Comparison of ENCODE assay signal across 20 cellular contexts in genomic region chr15:79209116-79209515, GRCh38.
A peak's percentile ranks its signal among the peaks of the same experiment; 100 is the strongest.
DNase-seq lines count a peak whose midpoint lies in the region; ATAC-seq, FAIRE-seq and TF ChIP-seq lines count a peak whose summit lies in the region.
"Had no signal": no experiment of that assay in that cellular context is flagged by ENCODE, and none has a peak within 500 bp of the region (broad histone marks: within the 10 kb centered on the region; RNA-seq: fewer than 3 reads in every experiment).

No MANE protein-coding gene starts in this region.

- H3K4me3 ChIP-seq in H1 (ENCODE audit: extremely low read depth in 1 of 4, insufficient read depth in 2 of 4, low read depth in 3 of 4, low read length in 4 of 4) (no peak overlapping the region), mesendoderm (ENCODE audit: low read length) (no peak overlapping the region)
- H3K4me3 ChIP-seq: BLaER1 treated with 17β-estradiol and CSF1 and Interleukin-3, amounts not matched to agents 10 nM and 100 nM; GM12878 had no signal

- no peaks in the 10 kb centered on the region for H3K79me1 ChIP-seq in H1 (ENCODE audit: low read depth, low read length)
- H3K79me1 ChIP-seq in mesendoderm (ENCODE audit: low read length): no peaks in the 10 kb centered on the region

- peaks cover 3 to 9% (median 5%) of the 10 kb centered on the region in 4 experiments for H3K4me1 ChIP-seq in H1 (replicated peaks in 1 of 4; ENCODE audit: control insufficient read depth in 3 of 4, insufficient read depth in 4 of 4, low read length in 3 of 4)
- H3K4me1 ChIP-seq in mesendoderm (ENCODE audit: control insufficient read depth, low read depth, low read length): peaks cover 4% of the 10 kb centered on the region
- H3K4me1 ChIP-seq: BLaER1 treated with 17β-estradiol and CSF1 and Interleukin-3, amounts not matched to agents 10 nM and 100 nM had no signal

- H3K23me2 ChIP-seq in H1 (ENCODE audit: low read depth, low read length): no peaks in the 10 kb centered on the region; the same call in 1 of the 2 replicates

- H2BK20ac ChIP-seq in H1 (ENCODE audit: low read length): no peak overlapping the region

- no peak overlapping the region for H2AK5ac ChIP-seq in H1 (ENCODE audit: low read depth, low read length)
- H2AK5ac ChIP-seq in mesendoderm (ENCODE audit: low read length): no peak overlapping the region

- DNase-seq in NCI-H82 (lab: John Stamatoyannopoulos, UW): peak; percentile 69
- no peak for DNase-seq in NCI-H82 treated with DMSO at 0.1 percent for 48 hours (lab: John Stamatoyannopoulos, UW; ENCODE audit: unreplicated experiment)
- DNase-seq in ELF-1 (ENCODE audit: low read depth, low spot score): peak; percentile 44
- DNase-seq in H1 (ENCODE audit: low read depth in 1 of 2, low spot score in 2 of 2): no peak
- peak; percentile 15 for DNase-seq in mesendoderm
- DNase-seq in T-helper 1 cell: no peak
- DNase-seq: 8988T; AML-193; Calu3; CD4-positive, CD25-positive, alpha-beta regulatory T cell; DMS 273 treated with DMSO at 0.1 percent for 48 hours; GOT3; HCEC 1CT; HFFc6 had no signal

- no peaks in the 10 kb centered on the region for H4K20me1 ChIP-seq in H1 (replicated peaks in 1 of 2; ENCODE audit: control insufficient read depth in 1 of 2, insufficient read depth in 2 of 2, low read length in 2 of 2)
- H4K20me1 ChIP-seq: BLaER1 treated with 17β-estradiol and CSF1 and Interleukin-3, amounts not matched to agents 10 nM and 100 nM had no signal

- CTCF ChIA-PET in H1 (lab: Charles Lee; ENCODE audit: partially characterized antibody): interaction anchor here (0.5 to 16.9 kb wide), 17 partner anchors 8 to 273 kb away, joined by 3 to 293 read pairs (median 4); partner anchors contain the start of gene ANKRD34C

- no peak for FAIRE-seq in H1 (lab: Jason Lieb, UNC)
- FAIRE-seq: GM12878, GM18507 had no signal

- no peak for ATAC-seq in HG02840 (IDR thresholded peaks at IDR 0.05; ENCODE audit: low FRiP score, unreplicated experiment)
- ATAC-seq in GM21390 (IDR thresholded peaks at IDR 0.05; ENCODE audit: unreplicated experiment): no peak
- ATAC-seq: GM12878 had no signal

- H3K27ac ChIP-seq in H1 (ENCODE audit: low read depth, low read length): no peak overlapping the region
- no peak overlapping the region for H3K27ac ChIP-seq in mesendoderm (ENCODE audit: low read depth, low read length)
- H3K27ac ChIP-seq: BLaER1 treated with 17β-estradiol and CSF1 and Interleukin-3, amounts not matched to agents 10 nM and 100 nM; HL-60 had no signal

- WGBS in H1 (ENCODE audit: extremely low coverage in 1 of 2, insufficient coverage in 1 of 2, insufficient read length in 1 of 2, insufficient replicate concordance in 2 of 2, low coverage in 1 of 2, low lambda C conversion rate in 2 of 2, missing lambda C conversion rate in 1 of 2), 2 experiments: 92% methylated on average over 7 of the region's 7 CpGs; no CpG with 5 or more reads in 1 of the 2 experiments
- no CpG with 5 or more reads among the region's 7 CpGs for WGBS in mesendoderm (ENCODE audit: extremely low coverage, insufficient coverage, low lambda C conversion rate)

- H3K9ac ChIP-seq in H1 (replicated peaks in 1 of 4; ENCODE audit: extremely low read depth in 1 of 4, low read depth in 3 of 4, low read length in 3 of 4) (no peak overlapping the region), mesendoderm (ENCODE audit: low read length) (no peak overlapping the region)
- H3K9ac ChIP-seq: BLaER1 treated with 17β-estradiol and CSF1 and Interleukin-3, amounts not matched to agents 10 nM and 100 nM had no signal

- TF ChIP-seq EP300 in H1 (IDR thresholded peaks at IDR 0.05; ENCODE audit: borderline replicate concordance in 1 of 2, low read depth in 2 of 2, low read length in 2 of 2): no peak

- H2AFZ ChIP-seq in H1 (ENCODE audit: low read length): no peak overlapping the region

- peak overlapping the region; percentile 71 to 76; a peak in 3 of 4 replicates for H3K4me2 ChIP-seq in H1 (ENCODE audit: insufficient read depth in 1 of 2, low read depth in 2 of 2, low read length in 2 of 2)
- no peak overlapping the region for H3K4me2 ChIP-seq in mesendoderm (ENCODE audit: low read length)
- H3K4me2 ChIP-seq: BLaER1 treated with 17β-estradiol and CSF1 and Interleukin-3, amounts not matched to agents 10 nM and 100 nM had no signal

- no peaks in the 10 kb centered on the region; a peak in 1 of 7 replicates for H3K27me3 ChIP-seq in H1 (replicated peaks in 1 of 4; ENCODE audit: control insufficient read depth in 3 of 4, extremely low read depth in 1 of 4, insufficient read depth in 3 of 4, low read length in 3 of 4)
- H3K27me3 ChIP-seq in mesendoderm (ENCODE audit: insufficient read depth, low read length, poor library complexity): no peaks in the 10 kb centered on the region

- no peak overlapping the region for H3K4ac ChIP-seq in H1 (replicated peaks; ENCODE audit: insufficient read length, low read depth, low read length)
- H3K4ac ChIP-seq in mesendoderm (ENCODE audit: low read depth, low read length): no peak overlapping the region

- no peak overlapping the region for H4K91ac ChIP-seq in H1 (replicated peaks; ENCODE audit: insufficient read length, low read length)

- POLR2A ChIA-PET in H1 (lab: Charles Lee; ENCODE audit: partially characterized antibody): interaction anchor here (2.0 kb wide), 1 partner anchor 13 kb away, joined by 5 read pairs; no protein-coding TSS in a partner anchor

- H3K36me3 ChIP-seq in H1 (ENCODE audit: control insufficient read depth in 2 of 4, insufficient read depth in 4 of 4, low read length in 3 of 4) (no peaks in the 10 kb centered on the region), mesendoderm (ENCODE audit: control insufficient read depth, insufficient read depth, low read length) (no peaks in the 10 kb centered on the region)
- H3K36me3 ChIP-seq: BLaER1 treated with 17β-estradiol and CSF1 and Interleukin-3, amounts not matched to agents 10 nM and 100 nM had no signal

- no peak for TF ChIP-seq RAD21 in H1 (IDR thresholded peaks at IDR 0.05 in 1 of 2, conservative IDR thresholded peaks at IDR 0.05 in 1 of 2; ENCODE audit: low read depth in 2 of 2, low read length in 2 of 2)

- H2BK15ac ChIP-seq in H1 (ENCODE audit: low read length) (0 out of 2 replicates have a peak overlapping the region, but pooled peaks have one; percentile 12), mesendoderm (replicated peaks; ENCODE audit: low read depth) (no peak overlapping the region)

- H4K8ac ChIP-seq in H1 (ENCODE audit: extremely low read depth, insufficient read depth, low read length) (no peak overlapping the region), mesendoderm (ENCODE audit: low read depth, low read length) (no peak overlapping the region)

- no peak overlapping the region for H2BK12ac ChIP-seq in H1 (ENCODE audit: low read depth, low read length)

- no peak overlapping the region for H3K56ac ChIP-seq in H1 (replicated peaks; ENCODE audit: insufficient read length, low read depth, low read length)
- H3K56ac ChIP-seq in mesendoderm (ENCODE audit: low read length): no peak overlapping the region

- H4K5ac ChIP-seq in H1 (ENCODE audit: insufficient read length, low read depth, low read length) (no peak overlapping the region), mesendoderm (ENCODE audit: low read length) (no peak overlapping the region)

- no peaks in the 10 kb centered on the region for H3K9me3 ChIP-seq in H1 (ENCODE audit: insufficient read depth in 2 of 2, low read depth in 1 of 2, low read length in 1 of 2)
- H3K9me3 ChIP-seq: BLaER1 treated with 17β-estradiol and CSF1 and Interleukin-3, amounts not matched to agents 10 nM and 100 nM had no signal

- H2BK5ac ChIP-seq in H1 (ENCODE audit: low read depth, low read length): no peak overlapping the region; the same call in 1 of the 2 replicates
- H2BK5ac ChIP-seq in mesendoderm (ENCODE audit: low read length): no peak overlapping the region

- H3K79me2 ChIP-seq in H1 (ENCODE audit: control insufficient read depth in 1 of 2, insufficient read depth in 2 of 2, low read length in 2 of 2) (no peaks in the 10 kb centered on the region), mesendoderm (ENCODE audit: control insufficient read depth, insufficient read depth, low read length) (no peaks in the 10 kb centered on the region)

- H3K14ac ChIP-seq in H1 (ENCODE audit: insufficient read length): no peak overlapping the region

- H3K23ac ChIP-seq in H1 (ENCODE audit: insufficient read length) (no peak overlapping the region), mesendoderm (ENCODE audit: low read length) (no peak overlapping the region)

- H2BK120ac ChIP-seq in H1 (replicated peaks; ENCODE audit: low read depth, low read length): no peak overlapping the region
- H2BK120ac ChIP-seq in mesendoderm (ENCODE audit: low read depth, low read length): no peak overlapping the region

- no peak for TF ChIP-seq POLR2A in H1 (IDR thresholded peaks at IDR 0.05; ENCODE audit: control extremely low read depth in 1 of 2, low read depth in 2 of 2, low read length in 2 of 2)

- no peak overlapping the region for H3K18ac ChIP-seq in H1 (ENCODE audit: extremely low read depth, low read length)
- H3K18ac ChIP-seq in mesendoderm (ENCODE audit: low read length): no peak overlapping the region

- no peak for TF ChIP-seq CTCF in H1 (IDR thresholded peaks at IDR 0.05; ENCODE audit: control extremely low read depth in 1 of 3, insufficient read depth in 1 of 3, low read depth in 1 of 3, low read length in 3 of 3)

TF ChIP-seq in H1, 55 proteins besides CTCF, POLR2A, EP300 and RAD21:
- TF ChIP-seq RFX5 (IDR thresholded peaks at IDR 0.05; ENCODE audit: borderline replicate concordance, low read depth, low read length) (no peak), BACH1 (IDR thresholded peaks at IDR 0.05; ENCODE audit: low read length) (no peak), SRF (IDR thresholded peaks at IDR 0.05; ENCODE audit: low read depth, low read length) (no peak), CBX8 (IDR thresholded peaks at IDR 0.05; ENCODE audit: borderline replicate concordance, low read depth, low read length) (no peak), POLR2AphosphoS5 (IDR thresholded peaks at IDR 0.05; ENCODE audit: low read depth, low read length) (no peak), BRCA1 (IDR thresholded peaks at IDR 0.05; ENCODE audit: low read depth, low read length) (no peak), PHF8 (conservative IDR thresholded peaks at IDR 0.05; ENCODE audit: low read depth, low read length) (no peak), ASH2L (IDR thresholded peaks at IDR 0.05; ENCODE audit: low read length) (no peak), TCF12 (IDR thresholded peaks at IDR 0.05; ENCODE audit: low read depth, low read length) (no peak), TEAD4 (IDR thresholded peaks at IDR 0.05; ENCODE audit: low read depth, low read length) (no peak), KDM5A (IDR thresholded peaks at IDR 0.05; ENCODE audit: low read length) (no peak), CEBPB (IDR thresholded peaks at IDR 0.05; ENCODE audit: low read depth, low read length) (no peak), TAF1 (IDR thresholded peaks at IDR 0.05; ENCODE audit: low read depth, low read length) (no peak), SIN3A (conservative IDR thresholded peaks at IDR 0.05 in 1 of 2, IDR thresholded peaks at IDR 0.05 in 1 of 2; ENCODE audit: low read depth in 1 of 2, low read length in 2 of 2) (no peak), HDAC6 (IDR thresholded peaks at IDR 0.05; ENCODE audit: low read depth, low read length) (no peak)
TF ChIP-seq in H1: peak in this region for 0.

Comparison
In these comparisons a context has a peak if more than half of its experiments do, and no peak if none do; other contexts are left out.
1. DNase-seq: peak in NCI-H82 (single experiment), ELF-1 (single experiment) and mesendoderm (single experiment); none in NCI-H82 treated with DMSO at 0.1 percent for 48 hours (single experiment), H1 (0 of 2) and T-helper 1 cell (0 of 5).